In genomic region chr1:166878173-166878917, GRCh38 we compare ENCODE assay signal across 7 cellular contexts. TPM values are rescaled to one million over a fixed set of nuclear protein-coding genes. Genes with fewer than 3 reads are reported as not detected.
DNase-seq lines count a peak whose midpoint lies in the region; ATAC-seq, FAIRE-seq and TF ChIP-seq lines count a peak whose summit lies in the region.
"Not testable (repeated sequence)": the region's sequence is repeated elsewhere in the genome, so short reads cannot be mapped to it uniquely, and the experiment has no call there.

No MANE protein-coding gene starts in this region.

- DNase-seq in A549 (ENCODE audit: low read depth in 1 of 2, low spot score in 1 of 2); H1 (ENCODE audit: low read depth in 1 of 2, low spot score in 2 of 2); neural progenitor cell (ENCODE audit: low spot score): not testable (repeated sequence)
- DNase-seq in HCT116 (ENCODE audit: low read depth, low spot score) (peak; percentile 8), NAMALWA (ENCODE audit: low spot score) (peak; percentile 20), esophagus muscularis mucosa (ENCODE audit: extremely low spot score) (peak; percentile 62)
- peak; percentile 16 for DNase-seq in activated CD8-positive, alpha-beta T cell treated with anti-CD3 and anti-CD28 coated beads for 36 hours

- H3K27ac ChIP-seq in A549; HCT116 (ENCODE audit: low read depth, low read length); H1 (ENCODE audit: low read depth, low read length); esophagus muscularis mucosa (replicated peaks in 1 of 4); neural progenitor cell: not testable (repeated sequence)

- peaks cover 25% of the 10 kb centered on the region for H3K4me1 Mint-ChIP-seq in activated CD8-positive, alpha-beta T cell treated with anti-CD3 and anti-CD28 coated beads for 36 hours (ENCODE audit: low read depth)
- peaks cover 26% of the 10 kb centered on the region for H3K4me1 Mint-ChIP-seq in neural progenitor cell

- H2BK5ac ChIP-seq in H1 (ENCODE audit: low read depth, low read length): not testable (repeated sequence)

- not testable (repeated sequence) for H3F3A ChIP-seq in neural progenitor cell (ENCODE audit: low read depth)

- not testable (repeated sequence) for H3K27me3 Mint-ChIP-seq in activated CD8-positive, alpha-beta T cell treated with anti-CD3 and anti-CD28 coated beads for 36 hours; neural progenitor cell (ENCODE audit: insufficient read depth, low read depth)

- CTCF ChIA-PET in A549 (lab: Yijun Ruan, JAX) (interaction anchor here (1.2 to 8.6 kb wide), 3 partner anchors 32 to 342 kb away, joined by 3 to 48 read pairs (median 4); no protein-coding TSS in a partner anchor), H1 (lab: Charles Lee; ENCODE audit: partially characterized antibody) (interaction anchor here (0.6 to 13.4 kb wide), 6 partner anchors 13 to 757 kb away, joined by 3 to 305 read pairs (median 4); no protein-coding TSS in a partner anchor)
- CTCF ChIA-PET in HCT116 (lab: Charles Lee): not testable (repeated sequence)
- CTCF ChIA-PET in activated CD8-positive, alpha-beta T cell treated with anti-CD3 and anti-CD28 coated beads for 36 hours (lab: Charles Lee): interaction anchor here (1.1 to 3.0 kb wide), 5 partner anchors 32 to 181 kb away, joined by 5 to 24 read pairs (median 7); no protein-coding TSS in a partner anchor

- H2AFZ ChIP-seq in HCT116 (ENCODE audit: low read depth, low read length, poor library complexity, severe bottlenecking); H1 (ENCODE audit: low read length); neural progenitor cell (replicated peaks): not testable (repeated sequence)

- not testable (repeated sequence) for H3K27me3 ChIP-seq in HCT116 (ENCODE audit: insufficient read depth, low read length); H1 (replicated peaks in 1 of 4; ENCODE audit: control insufficient read depth in 3 of 4, extremely low read depth in 1 of 4, insufficient read depth in 3 of 4, low read length in 3 of 4); esophagus muscularis mucosa
- H3K27me3 ChIP-seq in neural progenitor cell: peaks cover 14% of the 10 kb centered on the region

- POLR2A ChIA-PET in A549 (lab: Yijun Ruan, JAX): interaction anchor here (0.6 kb wide), 1 partner anchor 40 kb away, joined by 3 read pairs; no protein-coding TSS in a partner anchor
- POLR2A ChIA-PET in HCT116 (lab: Charles Lee); activated CD8-positive, alpha-beta T cell treated with anti-CD3 and anti-CD28 coated beads for 36 hours (lab: Charles Lee); H1 (lab: Charles Lee; ENCODE audit: partially characterized antibody): not testable (repeated sequence)

- not testable (repeated sequence) for H3K36me3 Mint-ChIP-seq in activated CD8-positive, alpha-beta T cell treated with anti-CD3 and anti-CD28 coated beads for 36 hours (ENCODE audit: low read depth); neural progenitor cell

- not testable (repeated sequence) for H3K23ac ChIP-seq in H1 (ENCODE audit: insufficient read length)

- H3K79me1 ChIP-seq in H1 (ENCODE audit: low read depth, low read length): not testable (repeated sequence)

- peaks cover 11% of the 10 kb centered on the region; the same call in 2 of the 3 replicates for H3K4me1 ChIP-seq in A549
- H3K4me1 ChIP-seq in HCT116 (ENCODE audit: control insufficient read depth in 1 of 2, insufficient read depth in 2 of 2, low read length in 2 of 2): peaks cover 15 to 21% of the 10 kb centered on the region in 2 experiments
- H3K4me1 ChIP-seq in H1 (replicated peaks in 1 of 4; ENCODE audit: control insufficient read depth in 3 of 4, insufficient read depth in 4 of 4, low read length in 3 of 4): not testable (repeated sequence)
- H3K4me1 ChIP-seq in esophagus muscularis mucosa: peaks cover 22 to 28% (median 25%) of the 10 kb centered on the region in 4 donors
- H3K4me1 ChIP-seq in neural progenitor cell: peaks cover 15% of the 10 kb centered on the region

- H3K4me3 Mint-ChIP-seq in activated CD8-positive, alpha-beta T cell treated with anti-CD3 and anti-CD28 coated beads for 36 hours; neural progenitor cell: not testable (repeated sequence)

- not testable (repeated sequence) for H3K23me2 ChIP-seq in H1 (ENCODE audit: low read depth, low read length)

- H4K91ac ChIP-seq in H1 (replicated peaks; ENCODE audit: insufficient read length, low read length): not testable (repeated sequence)

- not testable (repeated sequence) for ATAC-seq in A549; HCT116; activated CD8-positive, alpha-beta T cell treated with anti-CD3 and anti-CD28 coated beads for 36 hours

- H3K36me3 ChIP-seq in HCT116 (ENCODE audit: control insufficient read depth in 1 of 2, insufficient read depth in 2 of 2, low read length in 2 of 2); H1 (ENCODE audit: control insufficient read depth in 2 of 4, insufficient read depth in 4 of 4, low read length in 3 of 4); esophagus muscularis mucosa; neural progenitor cell: not testable (repeated sequence)

- H3K9me3 ChIP-seq in A549; HCT116 (ENCODE audit: control insufficient read depth in 1 of 2, insufficient read depth in 1 of 2, low read depth in 1 of 2, low read length in 2 of 2); H1 (ENCODE audit: insufficient read depth in 2 of 2, low read depth in 1 of 2, low read length in 1 of 2); esophagus muscularis mucosa; neural progenitor cell (ENCODE audit: low read depth): not testable (repeated sequence)

- H3K9me3 Mint-ChIP-seq in activated CD8-positive, alpha-beta T cell treated with anti-CD3 and anti-CD28 coated beads for 36 hours; neural progenitor cell: not testable (repeated sequence)

- not testable (repeated sequence) for TF ChIP-seq CTCF in A549 (IDR thresholded peaks at IDR 0.05); HCT116 (IDR thresholded peaks at IDR 0.05 in 2 of 3, conservative IDR thresholded peaks at IDR 0.05 in 1 of 3; ENCODE audit: borderline replicate concordance in 1 of 3, insufficient read depth in 1 of 3, low read depth in 2 of 3, low read length in 2 of 3); activated CD8-positive, alpha-beta T cell treated with anti-CD3 and anti-CD28 coated beads for 36 hours (IDR thresholded peaks at IDR 0.05); H1 (IDR thresholded peaks at IDR 0.05; ENCODE audit: control extremely low read depth in 1 of 3, insufficient read depth in 1 of 3, low read depth in 1 of 3, low read length in 3 of 3); esophagus muscularis mucosa (IDR thresholded peaks at IDR 0.05); neural progenitor cell (IDR thresholded peaks at IDR 0.05)

- H3K79me2 ChIP-seq in HCT116 (ENCODE audit: insufficient read depth, low read length) (peaks cover 24% of the 10 kb centered on the region), H1 (ENCODE audit: control insufficient read depth in 1 of 2, insufficient read depth in 2 of 2, low read length in 2 of 2) (peaks cover 3 to 23% of the 10 kb centered on the region in 2 experiments), neural progenitor cell (ENCODE audit: low read depth) (peaks cover 24% of the 10 kb centered on the region)

- H2BK20ac ChIP-seq in H1 (ENCODE audit: low read length): not testable (repeated sequence)

- BruUV-seq in HCT116 (replicated peaks; lab: Mats Ljungman, UMichigan): not testable (repeated sequence)

- TF ChIP-seq EP300 in A549 (IDR thresholded peaks at IDR 0.05); H1 (IDR thresholded peaks at IDR 0.05; ENCODE audit: borderline replicate concordance in 1 of 2, low read depth in 2 of 2, low read length in 2 of 2); esophagus muscularis mucosa (IDR thresholded peaks at IDR 0.05): not testable (repeated sequence)

- not testable (repeated sequence) for H3K4me2 ChIP-seq in A549; HCT116 (ENCODE audit: low read length); H1 (ENCODE audit: insufficient read depth in 1 of 2, low read depth in 2 of 2, low read length in 2 of 2); neural progenitor cell

- H4K5ac ChIP-seq in H1 (ENCODE audit: insufficient read length, low read depth, low read length): not testable (repeated sequence)

- H4K8ac ChIP-seq in H1 (ENCODE audit: extremely low read depth, insufficient read depth, low read length): not testable (repeated sequence)

- not testable (repeated sequence) for H3K4me3 ChIP-seq in A549; HCT116 (replicated peaks in 1 of 2; ENCODE audit: low read depth in 1 of 2, low read length in 2 of 2); H1 (ENCODE audit: extremely low read depth in 1 of 4, insufficient read depth in 2 of 4, low read depth in 3 of 4, low read length in 4 of 4); esophagus muscularis mucosa; neural progenitor cell

- TF ChIP-seq RAD21 in A549 (conservative IDR thresholded peaks at IDR 0.05 in 1 of 2, IDR thresholded peaks at IDR 0.05 in 1 of 2); HCT116 (IDR thresholded peaks at IDR 0.05; ENCODE audit: low read depth); H1 (IDR thresholded peaks at IDR 0.05 in 1 of 2, conservative IDR thresholded peaks at IDR 0.05 in 1 of 2; ENCODE audit: low read depth in 2 of 2, low read length in 2 of 2): not testable (repeated sequence)

- RAD21 ChIA-PET in HCT116 (lab: Charles Lee; ENCODE audit: low non-redundant PET in 1 of 2, low total read pairs in 2 of 2, uncharacterized antibody in 2 of 2, unreplicated experiment in 2 of 2): not testable (repeated sequence)

- intact Hi-C loops in HCT116 (cut with micrococcal nuclease); esophagus muscularis mucosa (cut with DNase I): not testable (repeated sequence)
- intact Hi-C loops in activated CD8-positive, alpha-beta T cell treated with anti-CD3 and anti-CD28 coated beads for 36 hours (cut with micrococcal nuclease): loop anchor here (5.0 kb wide), 1 partner anchor 36 kb away; no protein-coding TSS in a partner anchor

- H4K20me1 ChIP-seq in HCT116 (ENCODE audit: insufficient read depth); H1 (replicated peaks in 1 of 2; ENCODE audit: control insufficient read depth in 1 of 2, insufficient read depth in 2 of 2, low read length in 2 of 2): not testable (repeated sequence)
- peaks cover 22% of the 10 kb centered on the region for H4K20me1 ChIP-seq in neural progenitor cell (ENCODE audit: low read depth)

- not testable (repeated sequence) for FAIRE-seq in A549 (lab: Jason Lieb, UNC); H1 (lab: Jason Lieb, UNC)

- H2BK15ac ChIP-seq in H1 (ENCODE audit: low read length): not testable (repeated sequence)

- not testable (repeated sequence) for H2AK5ac ChIP-seq in H1 (ENCODE audit: low read depth, low read length)

- not testable (repeated sequence) for H2BK12ac ChIP-seq in H1 (ENCODE audit: low read depth, low read length)

- H3K56ac ChIP-seq in H1 (replicated peaks; ENCODE audit: insufficient read length, low read depth, low read length): not testable (repeated sequence)

- not testable (repeated sequence) for H3K4ac ChIP-seq in H1 (replicated peaks; ENCODE audit: insufficient read length, low read depth, low read length)

- not testable (repeated sequence) for H3K18ac ChIP-seq in H1 (ENCODE audit: extremely low read depth, low read length)

- H3K9me2 ChIP-seq in HCT116 (ENCODE audit: insufficient read depth): not testable (repeated sequence)

- TF ChIP-seq POLR2A in A549 (IDR thresholded peaks at IDR 0.05; ENCODE audit: low read length); HCT116 (IDR thresholded peaks at IDR 0.05; ENCODE audit: borderline replicate concordance, extremely low read depth, insufficient read depth, insufficient read length); H1 (IDR thresholded peaks at IDR 0.05; ENCODE audit: control extremely low read depth in 1 of 2, low read depth in 2 of 2, low read length in 2 of 2); esophagus muscularis mucosa (IDR thresholded peaks at IDR 0.05; ENCODE audit: low read depth): not testable (repeated sequence)

- not testable (repeated sequence) for H2BK120ac ChIP-seq in H1 (replicated peaks; ENCODE audit: low read depth, low read length)

- WGBS in A549 (ENCODE audit: missing lambda C conversion rate): 79% methylated on average over 21 of the region's 21 CpGs
- 95% methylated on average over 18 of the region's 21 CpGs; no CpG with 5 or more reads in 1 of the 2 experiments for WGBS in H1 (ENCODE audit: extremely low coverage in 1 of 2, insufficient coverage in 1 of 2, insufficient read length in 1 of 2, insufficient replicate concordance in 2 of 2, low coverage in 1 of 2, low lambda C conversion rate in 2 of 2, missing lambda C conversion rate in 1 of 2), 2 experiments
- 91% methylated on average over 21 of the region's 21 CpGs for WGBS in esophagus muscularis mucosa

- not testable (repeated sequence) for H3K27ac Mint-ChIP-seq in activated CD8-positive, alpha-beta T cell treated with anti-CD3 and anti-CD28 coated beads for 36 hours
- H3K27ac Mint-ChIP-seq in neural progenitor cell: peak overlapping the region; percentile 35

- not testable (repeated sequence) for H3K14ac ChIP-seq in H1 (ENCODE audit: insufficient read length)

- not testable (repeated sequence) for H3K9ac ChIP-seq in HCT116 (ENCODE audit: low read length); H1 (replicated peaks in 1 of 4; ENCODE audit: extremely low read depth in 1 of 4, low read depth in 3 of 4, low read length in 3 of 4); neural progenitor cell

RNA-seq across cellular contexts. Expression of gene TADA1, which starts 2.3 kb away (rescaled TPM):
- polyA plus RNA-seq in A549 (2011; rRNA removed): 22.4 and 25.6 TPM in 2 replicates
- 11.8 and 12.0 TPM in 2 replicates for polyA plus RNA-seq in A549 (2012; cell fraction: cytosol; rRNA removed)
- polyA plus RNA-seq in A549 (2012; cell fraction: nucleus; rRNA removed): 9.1 and 14.6 TPM in 2 replicates
- polyA plus RNA-seq in A549 (2017; fragmentation: RNase III; extraction: RNeasy Plus Mini Kit Qiagen cat#74134 plus additional on column Dnase treatment): 10.5 to 13.0 TPM (median 11.4 TPM) in 3 replicates
- polyA minus RNA-seq in A549 (2011; rRNA and poly(A)+ RNA removed): 15.2 and 16.7 TPM in 2 replicates
- 16.0 TPM for total RNA-seq in HCT116 (2021; ENCODE audit: unreplicated experiment)
- polyA plus RNA-seq in HCT116 (2012): 7.9 and 10.1 TPM in 2 replicates
- total RNA-seq in activated CD8-positive, alpha-beta T cell treated with anti-CD3 and anti-CD28 coated beads for 36 hours: 10 to 100 TPM; 14.3 to 15.7 TPM
- total RNA-seq in H1 (2021; fragmentation: NEBNext Ultra II Directional; extraction: Animal tissue kit (Norgen Biotek cat#: 25700)): 21.1 and 24.5 TPM in 2 replicates
- polyA plus RNA-seq in H1 (2011; rRNA removed): 18.4 and 23.6 TPM in 2 replicates
- 28.9 TPM for polyA plus RNA-seq in H1 (2011; cell fraction: cytosol; rRNA removed)
- 12.7 TPM for polyA plus RNA-seq in H1 (2011; cell fraction: nucleus; rRNA removed)
- 14.6 to 18.9 TPM (median 17.2 TPM) in 4 replicates for polyA plus RNA-seq in H1 (2012, experiment 1 of 2)
- polyA plus RNA-seq in H1 (2012, experiment 2 of 2): 4.8 TPM
- polyA plus RNA-seq in H1 (2013, experiment 1 of 2): 11.3 TPM
- 11.0 TPM for polyA plus RNA-seq in H1 (2013, experiment 2 of 2)
- 26.9 and 33.2 TPM in 2 replicates for polyA minus RNA-seq in H1 (2011; rRNA and poly(A)+ RNA removed)
- polyA minus RNA-seq in H1 (2011; cell fraction: cytosol; rRNA and poly(A)+ RNA removed): 15.9 TPM
- 13.5 TPM for polyA minus RNA-seq in H1 (2011; cell fraction: nucleus; rRNA and poly(A)+ RNA removed)
- total RNA-seq in esophagus muscularis mucosa: 10 to 100 TPM in 1 of 4 donors, 1 to 10 TPM in 3; 7.3 to 11.5 (median 8.0) TPM
- total RNA-seq in neural progenitor cell (ENCODE audit: low replicate concordance): 38.3 and 54.4 TPM in 2 replicates

RNA-seq across cellular contexts. Expression of gene POGK, which starts 39.1 kb away (rescaled TPM):
- 32.2 and 37.2 TPM in 2 replicates for polyA plus RNA-seq in A549 (2011; rRNA removed)
- polyA plus RNA-seq in A549 (2012; cell fraction: cytosol; rRNA removed): 11.8 and 12.0 TPM in 2 replicates
- polyA plus RNA-seq in A549 (2012; cell fraction: nucleus; rRNA removed): 9.6 and 13.1 TPM in 2 replicates
- polyA plus RNA-seq in A549 (2017; fragmentation: RNase III; extraction: RNeasy Plus Mini Kit Qiagen cat#74134 plus additional on column Dnase treatment): 25.7 to 28.4 TPM (median 27.4 TPM) in 3 replicates
- polyA minus RNA-seq in A549 (2011; rRNA and poly(A)+ RNA removed): 38.3 and 39.5 TPM in 2 replicates
- 35.6 TPM for total RNA-seq in HCT116 (2021; ENCODE audit: unreplicated experiment)
- polyA plus RNA-seq in HCT116 (2012): 9.8 and 13.3 TPM in 2 replicates
- total RNA-seq in activated CD8-positive, alpha-beta T cell treated with anti-CD3 and anti-CD28 coated beads for 36 hours: 10 to 100 TPM; 33.6 to 34.4 TPM
- 37.3 and 40.3 TPM in 2 replicates for total RNA-seq in H1 (2021; fragmentation: NEBNext Ultra II Directional; extraction: Animal tissue kit (Norgen Biotek cat#: 25700))
- polyA plus RNA-seq in H1 (2011; rRNA removed): 12.7 and 16.9 TPM in 2 replicates
- polyA plus RNA-seq in H1 (2011; cell fraction: cytosol; rRNA removed): 16.8 TPM
- 18.0 TPM for polyA plus RNA-seq in H1 (2011; cell fraction: nucleus; rRNA removed)
- polyA plus RNA-seq in H1 (2012, experiment 1 of 2): 20.1 to 22.4 TPM (median 22.0 TPM) in 4 replicates
- 6.5 TPM for polyA plus RNA-seq in H1 (2012, experiment 2 of 2)
- polyA plus RNA-seq in H1 (2013, experiment 1 of 2): 20.5 TPM
- polyA plus RNA-seq in H1 (2013, experiment 2 of 2): 19.6 TPM
- polyA minus RNA-seq in H1 (2011; rRNA and poly(A)+ RNA removed): 25.5 and 26.4 TPM in 2 replicates
- 20.6 TPM for polyA minus RNA-seq in H1 (2011; cell fraction: cytosol; rRNA and poly(A)+ RNA removed)
- 34.5 TPM for polyA minus RNA-seq in H1 (2011; cell fraction: nucleus; rRNA and poly(A)+ RNA removed)
- 10 to 100 TPM; 28.7 to 43.5 (median 36.4) TPM for total RNA-seq in esophagus muscularis mucosa
- total RNA-seq in neural progenitor cell (ENCODE audit: low replicate concordance): 42.8 and 47.7 TPM in 2 replicates
